8 cellular contexts compared by ENCODE assay signal in genomic region chr1:9292361-9293240, GRCh38. TPM values are rescaled to one million over a fixed set of nuclear protein-coding genes. Genes with fewer than 3 reads are reported as not detected.
DNase-seq lines count a peak whose midpoint lies in the region; ATAC-seq, FAIRE-seq and TF ChIP-seq lines count a peak whose summit lies in the region.

TSS of gene SPSB1 (plus strand) at chr1:9292894. CDS start at chr1:9355892, 62,998 bp downstream.

- no peak for FAIRE-seq in A549 (lab: Jason Lieb, UNC)
- FAIRE-seq in small intestine (lab: Jason Lieb, UNC) = no peak

- CTCF ChIA-PET in A549 (lab: Yijun Ruan, JAX) = interaction anchor here (0.9 to 1.6 kb wide), 3 partner anchors 12 to 26 kb away, joined by 3 to 5 read pairs (median 3); no protein-coding TSS in a partner anchor

- TF ChIP-seq EP300 in A549 (IDR thresholded peaks at IDR 0.05) = no peak

- TF ChIP-seq RAD21 in A549 (conservative IDR thresholded peaks at IDR 0.05 in 1 of 2, IDR thresholded peaks at IDR 0.05 in 1 of 2) = no peak; a peak in 1 of 5 replicates

- H3K4me3 ChIP-seq in A549 (peak within 1 kb of the TSS; percentile 96), NB4 (ENCODE audit: low read depth, low read length) (peak within 1 kb of the TSS; percentile 48), small intestine (ENCODE audit: low read depth in 1 of 2, low read length in 2 of 2) (peak within 1 kb of the TSS; percentile 81 to 97)

- peak; percentile 47 to 54 for ATAC-seq in A549
- peak; percentile 48 for ATAC-seq in GM18505 (IDR thresholded peaks at IDR 0.05; ENCODE audit: unreplicated experiment)
- ATAC-seq in HG03460 (IDR thresholded peaks at IDR 0.05; ENCODE audit: unreplicated experiment) = no peak

- H3K4me1 ChIP-seq in A549 = peaks cover 57% of the 10 kb centered on the region
- peaks cover 5 to 14% of the 10 kb centered on the region in 2 donors for H3K4me1 ChIP-seq in small intestine (ENCODE audit: control insufficient read depth in 2 of 2, insufficient read depth in 1 of 2, low read depth in 1 of 2, low read length in 1 of 2)

- TF ChIP-seq POLR2A in A549 (IDR thresholded peaks at IDR 0.05; ENCODE audit: low read length) (peak; percentile 67), GM18505 (IDR thresholded peaks at IDR 0.05; ENCODE audit: borderline replicate concordance, extremely low read depth, insufficient read depth, insufficient read length) (peak; percentile 61), NB4 (IDR thresholded peaks at IDR 0.05; ENCODE audit: extremely low read depth, insufficient read length) (peak; percentile 47)

- 0% methylated on average over 8 of the region's 119 CpGs for WGBS in A549 (ENCODE audit: missing lambda C conversion rate)
- WGBS in small intestine, 3 donors = 0 to 2% (median 1%) methylated on average over 58 to 119 of the region's 119 CpGs

- H3K36me3 ChIP-seq in small intestine (ENCODE audit: control insufficient read depth in 2 of 2, insufficient read depth in 2 of 2, low read length in 2 of 2) = no peaks in the 10 kb centered on the region

- TF ChIP-seq CTCF in A549 (IDR thresholded peaks at IDR 0.05) = no peak
- TF ChIP-seq CTCF in NB4 (IDR thresholded peaks at IDR 0.05; ENCODE audit: low read depth, low read length) = no peak
- TF ChIP-seq CTCF in VCaP (conservative IDR thresholded peaks at IDR 0.05) = peak; percentile 15; the same call in 1 of the 2 replicates

- peak within 1 kb of the TSS; percentile 98 for H3K4me2 ChIP-seq in A549

- peak within 1 kb of the TSS; percentile 93 to 99 for H3K27ac ChIP-seq in A549
- peak within 1 kb of the TSS; percentile 67 for H3K27ac ChIP-seq in VCaP
- peak within 1 kb of the TSS; percentile 83 for H3K27ac ChIP-seq in caudate nucleus (ENCODE audit: low read depth, low read length)
- peak within 1 kb of the TSS; percentile 83 to 85 for H3K27ac ChIP-seq in small intestine (ENCODE audit: low read depth in 1 of 2, low read length in 1 of 2)

- no peaks in the 10 kb centered on the region for H3K27me3 ChIP-seq in small intestine (ENCODE audit: control insufficient read depth in 2 of 2, insufficient read depth in 2 of 2, low read length in 2 of 2)

- POLR2A ChIA-PET in A549 (lab: Yijun Ruan, JAX) = interaction anchor here (0.6 to 1.4 kb wide), 2 partner anchors 12 to 170 kb away, joined by 3 to 4 read pairs; no protein-coding TSS in a partner anchor

- H3K9me3 ChIP-seq in A549 (peaks cover 12% of the 10 kb centered on the region), small intestine (ENCODE audit: control insufficient read depth, low read depth) (no peaks in the 10 kb centered on the region)

- peak in 1 of 2 experiments; percentile 64 for DNase-seq in A549 (ENCODE audit: low read depth in 1 of 2, low spot score in 1 of 2)
- DNase-seq in NB4 (ENCODE audit: low read depth) = peak; percentile 79
- peak in 55 of 61 donors; percentile 21 to 83 (median 68) for DNase-seq in caudate nucleus (lab: John Stamatoyannopoulos, UW)
- DNase-seq in iris pigment epithelial cell (ENCODE audit: low read depth) = peak; percentile 79
- DNase-seq in small intestine = peak; percentile 82

TF ChIP-seq in A549, 52 proteins besides CTCF, POLR2A, EP300 and RAD21:
- TF ChIP-seq CHD2 (IDR thresholded peaks at IDR 0.05; ENCODE audit: low read length, partially characterized antibody) = no peak
- peak; percentile 6; the same call in 1 of the 3 replicates for TF ChIP-seq SMC3 (IDR thresholded peaks at IDR 0.05)
- no peak for TF ChIP-seq PHF8 (IDR thresholded peaks at IDR 0.05; ENCODE audit: borderline replicate concordance, low read depth)
- TF ChIP-seq BCL3 (IDR thresholded peaks at IDR 0.05) = 0 out of 3 replicates have a peak, but pooled peaks have one; percentile 59
- TF ChIP-seq JUN (IDR thresholded peaks at IDR 0.05) = peak in 1 of 2 experiments; percentile 55; a peak in 1 of 5 replicates
- no peak for TF ChIP-seq HOXA7 (CRISPR knock-in tag; IDR thresholded peaks at IDR 0.05)

RNA-seq across cellular contexts. Expression of gene SPSB1, which starts in this region (rescaled TPM):
- polyA plus RNA-seq in A549 (2011; rRNA removed) (19.4 and 23.7 TPM in 2 replicates), A549 (2017; fragmentation: RNase III; extraction: RNeasy Plus Mini Kit Qiagen cat#74134 plus additional on column Dnase treatment) (16.9 to 25.3 TPM (median 22.3 TPM) in 3 replicates), small intestine (10 to 100 TPM; 30.0 to 69.1 (median 35.3) TPM)
- polyA plus RNA-seq in A549 (2012; cell fraction: cytosol; rRNA removed) = 20.5 and 26.4 TPM in 2 replicates
- 21.7 and 23.4 TPM in 2 replicates for polyA plus RNA-seq in A549 (2012; cell fraction: nucleus; rRNA removed)
- 39.6 and 39.8 TPM in 2 replicates for polyA minus RNA-seq in A549 (2011; rRNA and poly(A)+ RNA removed)
